In the genomic region with DNA sequence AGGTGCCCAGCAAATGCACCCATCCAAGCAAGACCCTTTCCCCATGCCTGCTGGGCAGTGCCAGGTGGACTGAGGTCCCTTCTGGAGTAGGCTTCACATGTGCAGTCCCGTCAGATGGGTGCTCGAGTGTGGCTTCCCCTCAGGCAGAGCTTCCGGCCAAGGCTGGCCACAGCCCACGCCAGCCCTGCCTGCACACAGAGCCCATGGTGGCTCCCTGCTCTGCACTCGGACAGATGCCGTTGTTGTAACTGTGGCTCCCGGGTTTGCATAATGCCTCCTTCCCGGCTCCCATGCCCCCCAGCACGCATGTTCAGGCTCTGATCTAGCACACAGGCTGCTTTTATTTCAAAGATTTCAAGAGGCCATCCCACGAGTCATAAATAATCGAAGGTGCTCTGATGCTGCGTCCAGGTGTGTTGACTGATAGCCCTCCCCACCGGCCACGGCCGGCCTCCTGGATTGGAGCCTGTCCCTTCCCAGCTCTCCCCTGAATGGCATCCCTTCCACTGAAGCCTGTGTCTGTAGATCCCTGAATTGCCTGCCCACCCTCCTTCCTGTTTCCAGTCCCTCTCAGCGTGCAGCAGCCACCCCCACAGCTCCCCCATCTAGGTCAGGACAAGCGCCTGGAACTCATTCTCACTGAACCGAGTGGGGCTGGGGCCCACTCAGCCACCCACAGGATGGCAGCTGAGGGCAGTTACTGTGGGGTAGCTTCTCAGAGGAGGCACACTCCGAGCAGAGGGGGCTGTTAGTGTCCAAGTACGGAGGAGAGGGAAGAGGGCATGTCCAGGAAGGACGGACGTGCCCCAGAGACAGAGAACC, we compare ENCODE assay signal across 23 cellular contexts.
"Had no signal": no experiment of that assay in that cellular context is flagged by ENCODE, and none has a peak within 500 bp of the region (broad histone marks: within the 10 kb centered on the region; RNA-seq: fewer than 3 reads in every experiment).

No MANE protein-coding gene starts in this region.

- H3K27ac ChIP-seq: coronary artery, lower lobe of right lung, neutrophil, parathyroid adenoma, right atrium auricular region, suprapubic skin, thyroid gland, vagina had no signal

- DNase-seq: dermis blood vessel endothelial cell; left ventricle myocardium superior; lower lobe of right lung; naive thymus-derived CD8-positive, alpha-beta T cell; nephron progenitor cell; stimulated activated CD4-positive, alpha-beta T cell treated with anti-CD3 and anti-CD28 coated beads, Interleukin-12 subunit alpha, Interleukin-12 subunit beta, amount 100 ng/mL, for 4 hours; stimulated activated CD4-positive, alpha-beta T cell treated with anti-CD3 and anti-CD28 coated beads, Interleukin-1b, Interleukin-23, amount 100 ng/mL, for 48 hours; stimulated activated CD4-positive, alpha-beta T cell treated with anti-CD3 and anti-CD28 coated beads, Interleukin-4, amount 100 ng/mL, for 1 hour; stimulated activated CD8-positive, alpha-beta memory T cell treated with anti-CD3 and anti-CD28 coated beads, Interleukin-4, amount 100 ng/mL, for 48 hours; stimulated activated naive CD4-positive, alpha-beta T cell; stimulated activated naive CD8-positive, alpha-beta T cell treated with anti-CD3 and anti-CD28 coated beads, Interleukin-15, amount 100 ng/mL, for 72 hours; thyroid gland; trophoblast cell had no signal

- FAIRE-seq: frontal cortex, keratinocyte had no signal

- H3K9me3 Mint-ChIP-seq: naive thymus-derived CD8-positive, alpha-beta T cell; nephron progenitor cell; stimulated activated naive CD8-positive, alpha-beta T cell treated with anti-CD3 and anti-CD28 coated beads, Interleukin-15, amount 100 ng/mL, for 72 hours had no signal

- H3K4me1 Mint-ChIP-seq: naive thymus-derived CD8-positive, alpha-beta T cell; stimulated activated naive CD8-positive, alpha-beta T cell treated with anti-CD3 and anti-CD28 coated beads, Interleukin-15, amount 100 ng/mL, for 72 hours had no signal

- H3K27ac Mint-ChIP-seq: naive thymus-derived CD8-positive, alpha-beta T cell; nephron progenitor cell; progenitor cell of endocrine pancreas; stimulated activated naive CD8-positive, alpha-beta T cell treated with anti-CD3 and anti-CD28 coated beads, Interleukin-15, amount 100 ng/mL, for 72 hours had no signal

- ATAC-seq: left ventricle myocardium superior; lower lobe of right lung; naive thymus-derived CD8-positive, alpha-beta T cell; sciatic nerve; stimulated activated naive CD8-positive, alpha-beta T cell treated with anti-CD3 and anti-CD28 coated beads, Interleukin-15, amount 100 ng/mL, for 72 hours had no signal

- H3K36me3 Mint-ChIP-seq: naive thymus-derived CD8-positive, alpha-beta T cell had no signal

- H3K4me3 Mint-ChIP-seq: naive thymus-derived CD8-positive, alpha-beta T cell; nephron progenitor cell; stimulated activated naive CD8-positive, alpha-beta T cell treated with anti-CD3 and anti-CD28 coated beads, Interleukin-15, amount 100 ng/mL, for 72 hours had no signal
